In genomic region chr1:238223067-238223640, GRCh38 we compare ENCODE assay signal across 19 cellular contexts.
DNase-seq lines count a peak whose midpoint lies in the region; ATAC-seq and TF ChIP-seq lines count a peak whose summit lies in the region.
"Had no signal": no experiment of that assay in that cellular context is flagged by ENCODE, and none has a peak within 500 bp of the region (broad histone marks: within the 10 kb centered on the region; RNA-seq: fewer than 3 reads in every experiment).

No MANE protein-coding gene starts in this region.

- H3K4me3 ChIP-seq in upper lobe of left lung = no peak overlapping the region
- H3K4me3 ChIP-seq: body of pancreas, colonic mucosa had no signal

- no peak for TF ChIP-seq EP300 in upper lobe of left lung (IDR thresholded peaks at IDR 0.05)

- H3K27me3 ChIP-seq in upper lobe of left lung = no peaks in the 10 kb centered on the region
- H3K27me3 ChIP-seq: body of pancreas, colonic mucosa had no signal

- intact Hi-C loops in sciatic nerve (cut with DNase I) = no loop called here

- TF ChIP-seq POLR2A in upper lobe of left lung (IDR thresholded peaks at IDR 0.05) = no peak

- H3K27ac Mint-ChIP-seq in nephron progenitor cell = no peak overlapping the region
- H3K27ac Mint-ChIP-seq: activated naive CD4-positive, alpha-beta T cell treated with anti-CD3 and anti-CD28 coated beads, Interleukin-2, amount 50 U/mL, for 24 hours; activated T-cell treated with anti-CD3 and anti-CD28 coated beads, Interleukin-2, amount 50 U/mL, for 72 hours; CD4-positive, alpha-beta T cell; mesothelial cell of epicardium; nephron had no signal

- no peaks in the 10 kb centered on the region for H3K4me1 ChIP-seq in upper lobe of left lung
- H3K4me1 ChIP-seq: body of pancreas, colonic mucosa had no signal

- H3K27ac ChIP-seq in upper lobe of left lung = no peak overlapping the region
- H3K27ac ChIP-seq: body of pancreas, colonic mucosa had no signal

- TF ChIP-seq CTCF in nephron progenitor cell (IDR thresholded peaks at IDR 0.05) = no peak
- no peak for TF ChIP-seq CTCF in upper lobe of left lung (IDR thresholded peaks at IDR 0.05)

- peaks cover 4% of the 10 kb centered on the region for H3K9me3 Mint-ChIP-seq in nephron progenitor cell
- H3K9me3 Mint-ChIP-seq: mesothelial cell of epicardium, nephron had no signal

- H3K4me3 Mint-ChIP-seq in nephron progenitor cell = no peak overlapping the region
- H3K4me3 Mint-ChIP-seq: activated naive CD4-positive, alpha-beta T cell treated with anti-CD3 and anti-CD28 coated beads, Interleukin-2, amount 50 U/mL, for 24 hours; activated T-cell treated with anti-CD3 and anti-CD28 coated beads, Interleukin-2, amount 50 U/mL, for 72 hours; CD4-positive, alpha-beta T cell; mesothelial cell of epicardium; nephron had no signal

- H3K36me3 ChIP-seq in upper lobe of left lung = no peaks in the 10 kb centered on the region
- H3K36me3 ChIP-seq: colonic mucosa had no signal

- H3K27me3 Mint-ChIP-seq in nephron progenitor cell (ENCODE audit: low read depth, poor library complexity) = no peaks in the 10 kb centered on the region
- H3K27me3 Mint-ChIP-seq: activated naive CD4-positive, alpha-beta T cell treated with anti-CD3 and anti-CD28 coated beads, Interleukin-2, amount 50 U/mL, for 24 hours; CD4-positive, alpha-beta T cell had no signal

- no peaks in the 10 kb centered on the region for H3K36me3 Mint-ChIP-seq in nephron progenitor cell (ENCODE audit: low read depth)
- H3K36me3 Mint-ChIP-seq: activated naive CD4-positive, alpha-beta T cell treated with anti-CD3 and anti-CD28 coated beads, Interleukin-2, amount 50 U/mL, for 24 hours; mesothelial cell of epicardium had no signal

- H3K9me3 ChIP-seq in upper lobe of left lung = no peaks in the 10 kb centered on the region
- H3K9me3 ChIP-seq: body of pancreas, colonic mucosa had no signal

- no peaks in the 10 kb centered on the region for H3K4me1 Mint-ChIP-seq in nephron progenitor cell
- H3K4me1 Mint-ChIP-seq: activated naive CD4-positive, alpha-beta T cell treated with anti-CD3 and anti-CD28 coated beads, Interleukin-2, amount 50 U/mL, for 24 hours; mesothelial cell of epicardium had no signal

- 58 to 71% methylated on average over 3 of the region's 3 CpGs for WGBS in upper lobe of left lung, 2 donors

- ATAC-seq in sciatic nerve (no peak), upper lobe of left lung (ENCODE audit: low FRiP score in 2 of 2) (no peak)
- ATAC-seq: activated T-cell treated with anti-CD3 and anti-CD28 coated beads, Interleukin-2, amount 50 U/mL, for 72 hours; body of pancreas had no signal

- DNase-seq in Ammon's horn (ENCODE audit: low spot score) (peak; percentile 35), HS-27A (ENCODE audit: low read depth) (peak; percentile 26), amniotic stem cell (lab: John Stamatoyannopoulos, UW) (peak; percentile 7), iris pigment epithelial cell (ENCODE audit: low read depth) (peak; percentile 20), NCI-H345 treated with DMSO at 0.1 percent for 48 hours (lab: John Stamatoyannopoulos, UW; ENCODE audit: unreplicated experiment) (no peak), nephron progenitor cell (no peak), sciatic nerve (ENCODE audit: low spot score) (no peak), upper lobe of left lung (no peak)
- DNase-seq: activated T-cell treated with anti-CD3 and anti-CD28 coated beads, Interleukin-2, amount 50 U/mL, for 72 hours; body of pancreas; CD4-positive, alpha-beta T cell; colonic mucosa; Karpas-422; NCI-H748 treated with DMSO at 0.1 percent for 48 hours; OCI-M1; T-helper 9 cell had no signal

Comparison
In these comparisons a context has a peak if more than half of its experiments do, and no peak if none do; other contexts are left out.
1. DNase-seq: peak in Ammon's horn (single experiment), HS-27A (single experiment), amniotic stem cell (single experiment) and iris pigment epithelial cell (single experiment); none in NCI-H345 treated with DMSO at 0.1 percent for 48 hours (single experiment), nephron progenitor cell (single experiment), sciatic nerve (single experiment) and upper lobe of left lung (0 of 2).